Comparison of ENCODE assay signal across 9 cellular contexts in the genomic region with DNA sequence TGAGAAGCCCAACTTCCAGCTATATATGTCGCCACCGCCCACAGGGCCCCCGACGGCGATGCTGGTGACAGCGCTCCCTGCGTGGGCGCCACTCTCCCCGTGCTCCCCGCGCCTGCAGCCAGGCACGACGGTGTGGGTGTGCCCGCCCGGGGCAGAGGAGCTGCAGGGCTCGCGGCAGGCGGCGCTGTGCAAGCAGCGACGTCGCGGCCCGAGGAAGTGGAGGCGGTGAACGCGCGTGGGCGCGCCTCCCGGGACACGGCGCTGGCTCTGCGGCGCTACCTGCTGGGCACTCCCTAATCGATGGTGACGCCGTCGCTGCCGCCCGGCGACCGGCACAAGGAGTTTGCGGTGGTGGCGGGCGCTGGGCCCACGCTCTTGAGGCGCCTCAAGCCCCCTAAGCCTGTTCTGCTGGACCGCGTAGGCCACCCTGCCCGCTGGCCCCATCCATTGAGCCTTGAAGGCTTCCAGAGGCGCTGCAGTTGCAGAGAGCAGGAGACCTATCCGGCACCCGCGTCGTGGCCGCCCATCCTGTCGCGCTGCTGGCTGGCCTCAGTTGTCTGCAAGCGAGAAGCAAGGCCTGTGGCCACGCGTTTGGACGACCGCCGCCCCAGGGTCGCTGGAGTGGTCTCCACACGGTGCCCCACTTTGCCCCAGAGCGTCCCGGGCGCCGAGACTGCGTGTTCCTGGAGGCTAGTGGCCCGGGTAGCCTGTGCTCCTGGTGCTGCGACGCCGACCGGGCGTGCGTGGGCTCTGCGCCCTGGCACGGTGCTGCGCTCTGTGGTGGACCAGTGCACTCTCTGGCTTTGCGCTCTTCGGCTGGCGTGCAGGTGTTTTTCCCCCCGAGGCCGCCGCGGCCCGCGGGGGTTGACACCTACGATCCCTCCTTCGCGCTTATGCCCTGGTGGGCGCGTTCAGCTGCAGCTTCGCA. TPM values are rescaled to one million over a fixed set of nuclear protein-coding genes. Genes with fewer than 3 reads are reported as not detected.
DNase-seq lines count a peak whose midpoint lies in the region; ATAC-seq and TF ChIP-seq lines count a peak whose summit lies in the region.
"Had no signal": no experiment of that assay in that cellular context is flagged by ENCODE, and none has a peak within 500 bp of the region (broad histone marks: within the 10 kb centered on the region; RNA-seq: fewer than 3 reads in every experiment).

No MANE protein-coding gene starts in this region.

- peaks cover 9% of the 10 kb centered on the region for H3K4me1 Mint-ChIP-seq in activated T-helper 17 cell treated with anti-CD3 and anti-CD28 coated beads, Interleukin-2, amount 50 U/mL, for 72 hours

- TF ChIP-seq CTCF in AG09319 (IDR thresholded peaks at IDR 0.05; ENCODE audit: low read depth, low read length): peak; percentile 11

- WGBS in right cardiac atrium: 13% methylated on average over 97 of the region's 97 CpGs

- no peak overlapping the region for H3K4me3 ChIP-seq in right cardiac atrium (ENCODE audit: low read length)

- no peaks in the 10 kb centered on the region for H3K36me3 Mint-ChIP-seq in activated T-helper 17 cell treated with anti-CD3 and anti-CD28 coated beads, Interleukin-2, amount 50 U/mL, for 72 hours (ENCODE audit: low read depth)

- H3K9me3 Mint-ChIP-seq in activated T-helper 17 cell treated with anti-CD3 and anti-CD28 coated beads, Interleukin-2, amount 50 U/mL, for 72 hours: no peaks in the 10 kb centered on the region

- no peak overlapping the region for H3K27ac ChIP-seq in right cardiac atrium (ENCODE audit: low read length)

- H3K4me1 ChIP-seq in right cardiac atrium (ENCODE audit: control insufficient read depth, insufficient read depth, low read length): no peaks in the 10 kb centered on the region

- ATAC-seq in activated T-helper 17 cell treated with anti-CD3 and anti-CD28 coated beads, Interleukin-2, amount 50 U/mL, for 72 hours (replicated peaks): peak; percentile 91
- peak; percentile 52 to 82 for ATAC-seq in right cardiac atrium
- ATAC-seq in HG03159 (IDR thresholded peaks at IDR 0.05; ENCODE audit: unreplicated experiment): no peak

- no peaks in the 10 kb centered on the region for H3K9me3 ChIP-seq in right cardiac atrium (ENCODE audit: control insufficient read depth, low read length)

- H3K4me3 Mint-ChIP-seq in activated T-helper 17 cell treated with anti-CD3 and anti-CD28 coated beads, Interleukin-2, amount 50 U/mL, for 72 hours: peak overlapping the region; percentile 74

- no peaks in the 10 kb centered on the region for H3K27me3 ChIP-seq in right cardiac atrium (ENCODE audit: control insufficient read depth, insufficient read depth)

- intact Hi-C loops in right cardiac atrium (cut with DNase I): no loop called here

- DNase-seq in AG09319 (ENCODE audit: extremely low read depth, low read depth) (no peak), MV-4-11 (lab: John Stamatoyannopoulos, UW) (peak; percentile 49), right cardiac atrium (peak in 2 of 3 donors; percentile 74 to 77), NCI-H526 treated with DMSO at 0.1 percent for 48 hours (lab: John Stamatoyannopoulos, UW) (no peak), superior temporal gyrus (ENCODE audit: extremely low spot score) (no peak)
- DNase-seq in stimulated activated CD4-positive, alpha-beta T cell treated with anti-CD3 and anti-CD28 coated beads, Interleukin-1b, Interleukin-23, amount 100 ng/mL, for 24 hours (ENCODE audit: low read depth in 4 of 4, low spot score in 1 of 4): peak; percentile 38 to 65 (median 46)

- no peaks in the 10 kb centered on the region for H3K27me3 Mint-ChIP-seq in activated T-helper 17 cell treated with anti-CD3 and anti-CD28 coated beads, Interleukin-2, amount 50 U/mL, for 72 hours

- H3K27ac Mint-ChIP-seq in activated T-helper 17 cell treated with anti-CD3 and anti-CD28 coated beads, Interleukin-2, amount 50 U/mL, for 72 hours: no peak overlapping the region

RNA-seq across cellular contexts. Expression of a gene that starts 23.1 kb away (rescaled TPM):
- 10 to 100 TPM in 1 of 2 donors, 1 to 10 TPM in 1; 9.8 to 15.1 TPM for total RNA-seq in activated T-helper 17 cell treated with anti-CD3 and anti-CD28 coated beads, Interleukin-2, amount 50 U/mL, for 72 hours
- total RNA-seq in right cardiac atrium: 10 to 100 TPM in 1 of 4 donors, 1 to 10 TPM in 3; 8.2 to 10.8 (median 9.0) TPM
- polyA plus RNA-seq in right cardiac atrium: 8.4 TPM

RNA-seq across cellular contexts. Expression of a gene that starts 35.7 kb away (rescaled TPM):
- total RNA-seq in activated T-helper 17 cell treated with anti-CD3 and anti-CD28 coated beads, Interleukin-2, amount 50 U/mL, for 72 hours: 10 to 100 TPM; 17.5 to 26.0 TPM
- total RNA-seq in right cardiac atrium: 10 to 100 TPM; 10.9 to 14.9 (median 13.3) TPM
- 11.2 TPM for polyA plus RNA-seq in right cardiac atrium

RNA-seq across cellular contexts. Expression of a gene that starts 49.3 kb away (rescaled TPM):
- total RNA-seq in activated T-helper 17 cell treated with anti-CD3 and anti-CD28 coated beads, Interleukin-2, amount 50 U/mL, for 72 hours: 1 to 10 TPM; 1.5 to 3.9 TPM
- total RNA-seq in right cardiac atrium: under 1 TPM in 3 of 4 donors, not detected in 1; 0.12 to 0.25 (median 0.14) TPM
- polyA plus RNA-seq in right cardiac atrium: 0.18 TPM

RNA-seq across cellular contexts. Expression of a gene that starts 51.2 kb away (rescaled TPM):
- total RNA-seq in activated T-helper 17 cell treated with anti-CD3 and anti-CD28 coated beads, Interleukin-2, amount 50 U/mL, for 72 hours: not detected
- total RNA-seq in right cardiac atrium: 10 to 100 TPM; 37.2 to 52.6 (median 43.3) TPM
- 36.7 TPM for polyA plus RNA-seq in right cardiac atrium
- total RNA-seq: dermis microvascular lymphatic vessel endothelial cell had no signal

RNA-seq across cellular contexts. Expression of a gene that starts 54.7 kb away (rescaled TPM):
- total RNA-seq in activated T-helper 17 cell treated with anti-CD3 and anti-CD28 coated beads, Interleukin-2, amount 50 U/mL, for 72 hours: 10 to 100 TPM; 39.1 to 69.6 TPM
- total RNA-seq in right cardiac atrium: 10 to 100 TPM in 3 of 4 donors, 1 to 10 TPM in 1; 8.8 to 16.3 (median 12.0) TPM
- polyA plus RNA-seq in right cardiac atrium: 18.0 TPM

Comparison
In these comparisons a context has a peak if more than half of its experiments do, and no peak if none do; other contexts are left out.
1. DNase-seq: peak in MV-4-11 (single experiment), right cardiac atrium (2 of 3) and stimulated activated CD4-positive, alpha-beta T cell treated with anti-CD3 and anti-CD28 coated beads, Interleukin-1b, Interleukin-23, amount 100 ng/mL, for 24 hours (4 of 4); none in AG09319 (single experiment), NCI-H526 treated with DMSO at 0.1 percent for 48 hours (single experiment) and superior temporal gyrus (single experiment).